In the genomic region with DNA sequence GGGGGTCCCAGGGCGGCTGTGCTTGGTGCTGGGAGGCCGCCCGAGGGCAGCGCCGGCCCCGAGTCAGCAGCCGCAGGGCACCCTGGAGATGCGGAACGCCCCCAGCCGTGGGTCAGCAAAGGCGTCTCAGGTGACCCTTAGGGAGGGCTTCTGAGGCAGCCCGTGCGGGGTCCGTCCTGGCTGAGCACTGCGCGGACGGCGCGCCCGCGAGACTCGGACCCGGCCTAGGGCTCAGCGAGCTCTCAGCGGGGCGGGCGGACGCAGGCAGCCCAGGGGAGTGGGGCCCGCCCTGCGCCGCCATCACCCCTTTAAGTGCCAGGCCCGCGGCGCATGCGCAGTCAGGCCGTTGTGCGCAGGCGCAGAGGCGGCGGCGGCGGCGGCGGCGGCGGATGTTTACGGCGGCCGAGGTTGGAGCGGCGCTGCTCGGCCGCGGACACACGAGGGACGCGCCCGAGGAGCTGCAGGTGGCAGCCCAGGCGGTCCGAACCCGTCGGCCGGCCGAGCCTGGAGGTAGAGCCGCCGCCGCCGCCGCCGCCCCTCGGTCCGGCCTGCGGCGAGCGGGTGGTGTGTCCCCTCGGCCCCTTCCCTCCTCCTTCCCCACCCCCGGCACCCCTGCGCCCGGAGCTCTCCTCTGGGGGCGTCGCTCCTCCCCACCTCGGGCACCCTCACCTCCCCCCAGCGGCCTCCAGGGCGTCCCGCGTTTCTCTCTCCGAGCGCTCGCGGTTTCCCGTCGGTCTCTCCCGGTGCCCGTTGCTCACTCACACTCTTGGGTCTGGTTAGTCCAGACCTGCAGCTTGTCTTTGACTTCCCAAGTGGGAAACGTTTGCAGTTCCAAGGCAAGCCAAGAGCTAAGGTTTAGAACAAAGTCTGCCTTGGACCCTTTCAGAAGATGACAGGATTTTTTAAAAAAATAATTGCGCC, we compare ENCODE assay signal across 1 cellular context.
TF ChIP-seq lines count a peak whose summit lies in the region.

A gene (plus strand): TSS at position 388 of the 921 bp plus-strand sequence. CDS start 4,218 bp downstream, outside the sequence.

TF ChIP-seq in GM12878, 131 proteins besides CTCF, POLR2A, EP300 and RAD21 (continued from another document and continues in another):
- TF ChIP-seq, protein P1, sequence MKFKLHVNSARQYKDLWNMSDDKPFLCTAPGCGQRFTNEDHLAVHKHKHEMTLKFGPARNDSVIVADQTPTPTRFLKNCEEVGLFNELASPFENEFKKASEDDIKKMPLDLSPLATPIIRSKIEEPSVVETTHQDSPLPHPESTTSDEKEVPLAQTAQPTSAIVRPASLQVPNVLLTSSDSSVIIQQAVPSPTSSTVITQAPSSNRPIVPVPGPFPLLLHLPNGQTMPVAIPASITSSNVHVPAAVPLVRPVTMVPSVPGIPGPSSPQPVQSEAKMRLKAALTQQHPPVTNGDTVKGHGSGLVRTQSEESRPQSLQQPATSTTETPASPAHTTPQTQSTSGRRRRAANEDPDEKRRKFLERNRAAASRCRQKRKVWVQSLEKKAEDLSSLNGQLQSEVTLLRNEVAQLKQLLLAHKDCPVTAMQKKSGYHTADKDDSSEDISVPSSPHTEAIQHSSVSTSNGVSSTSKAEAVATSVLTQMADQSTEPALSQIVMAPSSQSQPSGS (IDR thresholded peaks at IDR 0.05; ENCODE audit: low read length): no peak
- TF ChIP-seq RAD51 (IDR thresholded peaks at IDR 0.05) (no peak), SIN3A (IDR thresholded peaks at IDR 0.05; ENCODE audit: low read depth, low read length) (no peak), SMAD5 (IDR thresholded peaks at IDR 0.05; ENCODE audit: low read depth) (no peak), SUZ12 (IDR thresholded peaks at IDR 0.05; ENCODE audit: unreplicated experiment) (no peak), ASH2L (IDR thresholded peaks at IDR 0.05; ENCODE audit: borderline replicate concordance, low read depth) (no peak), IRF4 (IDR thresholded peaks at IDR 0.05; ENCODE audit: low read depth, low read length) (no peak), SMARCA5 (IDR thresholded peaks at IDR 0.05) (no peak; the same call in none of the 2 replicates), RELA (IDR thresholded peaks at IDR 0.05; ENCODE audit: borderline replicate concordance, partially characterized antibody) (peak; percentile 49), STAT3 (IDR thresholded peaks at IDR 0.05; ENCODE audit: low read depth, low read length) (no peak), SRF (IDR thresholded peaks at IDR 0.05; ENCODE audit: low read depth in 2 of 2, low read length in 2 of 2) (no peak), TBL1XR1 (IDR thresholded peaks at IDR 0.05; ENCODE audit: low read depth, low read length) (peak; percentile 47; the same call in 1 of the 2 replicates), ESRRA (IDR thresholded peaks at IDR 0.05; ENCODE audit: low read length) (no peak), FOXK2 (IDR thresholded peaks at IDR 0.05) (peak; percentile 35; the same call in 1 of the 2 replicates), NFIC (IDR thresholded peaks at IDR 0.05; ENCODE audit: low read depth, low read length) (no peak), TAF1 (IDR thresholded peaks at IDR 0.05; ENCODE audit: borderline replicate concordance, low read depth, low read length) (0 out of 2 replicates have a peak, but pooled peaks have one; percentile 9), IKZF1 (conservative IDR thresholded peaks at IDR 0.05) (peak; percentile 99), POU2F2 (IDR thresholded peaks at IDR 0.05; ENCODE audit: borderline replicate concordance, low read depth, low read length) (no peak), NR2C1 (IDR thresholded peaks at IDR 0.05) (0 out of 2 replicates have a peak, but pooled peaks have one; percentile 6), PAX5 (IDR thresholded peaks at IDR 0.05; ENCODE audit: borderline replicate concordance, low read depth, low read length) (no peak), ZNF274 (IDR thresholded peaks at IDR 0.05; ENCODE audit: insufficient read depth, insufficient read length) (no peak), MXI1 (IDR thresholded peaks at IDR 0.05; ENCODE audit: low read depth, low read length) (no peak; the same call in 1 of the 2 replicates), ATF7 (IDR thresholded peaks at IDR 0.05; ENCODE audit: low read depth) (no peak), NRF1 (conservative IDR thresholded peaks at IDR 0.05; ENCODE audit: low read depth, low read length) (peak; percentile 70), ZSCAN29 (IDR thresholded peaks at IDR 0.05) (no peak), ZNF24 (IDR thresholded peaks at IDR 0.05) (no peak), EZH2 (IDR thresholded peaks at IDR 0.05; ENCODE audit: borderline replicate concordance, control insufficient read depth, low read depth, low read length) (no peak), ZZZ3 (IDR thresholded peaks at IDR 0.05; ENCODE audit: control insufficient read depth, insufficient read length, low read depth) (no peak), CREB1 (IDR thresholded peaks at IDR 0.05; ENCODE audit: low read depth) (no peak), SMC3 (IDR thresholded peaks at IDR 0.05; ENCODE audit: borderline replicate concordance, low read length) (no peak), SPI1 (IDR thresholded peaks at IDR 0.05; ENCODE audit: borderline replicate concordance, insufficient read depth, low read depth, low read length) (no peak), CBX3 (IDR thresholded peaks at IDR 0.05; ENCODE audit: borderline replicate concordance, low read depth) (no peak), TCF3 (IDR thresholded peaks at IDR 0.05; ENCODE audit: borderline replicate concordance, insufficient read depth, low read depth, low read length) (0 out of 2 replicates have a peak, but pooled peaks have one; percentile 14), BHLHE40 (IDR thresholded peaks at IDR 0.05; ENCODE audit: borderline replicate concordance in 1 of 2, low read depth in 2 of 2, low read length in 1 of 2) (peak in 1 of 2 experiments; percentile 61; a peak in 2 of 4 replicates), MYC (IDR thresholded peaks at IDR 0.05; ENCODE audit: insufficient read depth, insufficient read length, insufficient replicate concordance, low read length, severe bottlenecking) (no peak), SP1 (IDR thresholded peaks at IDR 0.05; ENCODE audit: low read depth, low read length) (peak; percentile 17)
- TF ChIP-seq, protein P2, sequence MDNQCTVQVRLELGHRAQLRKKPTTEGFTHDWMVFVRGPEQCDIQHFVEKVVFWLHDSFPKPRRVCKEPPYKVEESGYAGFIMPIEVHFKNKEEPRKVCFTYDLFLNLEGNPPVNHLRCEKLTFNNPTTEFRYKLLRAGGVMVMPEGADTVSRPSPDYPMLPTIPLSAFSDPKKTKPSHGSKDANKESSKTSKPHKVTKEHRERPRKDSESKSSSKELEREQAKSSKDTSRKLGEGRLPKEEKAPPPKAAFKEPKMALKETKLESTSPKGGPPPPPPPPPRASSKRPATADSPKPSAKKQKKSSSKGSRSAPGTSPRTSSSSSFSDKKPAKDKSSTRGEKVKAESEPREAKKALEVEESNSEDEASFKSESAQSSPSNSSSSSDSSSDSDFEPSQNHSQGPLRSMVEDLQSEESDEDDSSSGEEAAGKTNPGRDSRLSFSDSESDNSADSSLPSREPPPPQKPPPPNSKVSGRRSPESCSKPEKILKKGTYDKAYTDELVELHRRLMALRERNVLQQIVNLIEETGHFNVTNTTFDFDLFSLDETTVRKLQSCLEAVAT (IDR thresholded peaks at IDR 0.05): no peak
- TF ChIP-seq, protein P3, sequence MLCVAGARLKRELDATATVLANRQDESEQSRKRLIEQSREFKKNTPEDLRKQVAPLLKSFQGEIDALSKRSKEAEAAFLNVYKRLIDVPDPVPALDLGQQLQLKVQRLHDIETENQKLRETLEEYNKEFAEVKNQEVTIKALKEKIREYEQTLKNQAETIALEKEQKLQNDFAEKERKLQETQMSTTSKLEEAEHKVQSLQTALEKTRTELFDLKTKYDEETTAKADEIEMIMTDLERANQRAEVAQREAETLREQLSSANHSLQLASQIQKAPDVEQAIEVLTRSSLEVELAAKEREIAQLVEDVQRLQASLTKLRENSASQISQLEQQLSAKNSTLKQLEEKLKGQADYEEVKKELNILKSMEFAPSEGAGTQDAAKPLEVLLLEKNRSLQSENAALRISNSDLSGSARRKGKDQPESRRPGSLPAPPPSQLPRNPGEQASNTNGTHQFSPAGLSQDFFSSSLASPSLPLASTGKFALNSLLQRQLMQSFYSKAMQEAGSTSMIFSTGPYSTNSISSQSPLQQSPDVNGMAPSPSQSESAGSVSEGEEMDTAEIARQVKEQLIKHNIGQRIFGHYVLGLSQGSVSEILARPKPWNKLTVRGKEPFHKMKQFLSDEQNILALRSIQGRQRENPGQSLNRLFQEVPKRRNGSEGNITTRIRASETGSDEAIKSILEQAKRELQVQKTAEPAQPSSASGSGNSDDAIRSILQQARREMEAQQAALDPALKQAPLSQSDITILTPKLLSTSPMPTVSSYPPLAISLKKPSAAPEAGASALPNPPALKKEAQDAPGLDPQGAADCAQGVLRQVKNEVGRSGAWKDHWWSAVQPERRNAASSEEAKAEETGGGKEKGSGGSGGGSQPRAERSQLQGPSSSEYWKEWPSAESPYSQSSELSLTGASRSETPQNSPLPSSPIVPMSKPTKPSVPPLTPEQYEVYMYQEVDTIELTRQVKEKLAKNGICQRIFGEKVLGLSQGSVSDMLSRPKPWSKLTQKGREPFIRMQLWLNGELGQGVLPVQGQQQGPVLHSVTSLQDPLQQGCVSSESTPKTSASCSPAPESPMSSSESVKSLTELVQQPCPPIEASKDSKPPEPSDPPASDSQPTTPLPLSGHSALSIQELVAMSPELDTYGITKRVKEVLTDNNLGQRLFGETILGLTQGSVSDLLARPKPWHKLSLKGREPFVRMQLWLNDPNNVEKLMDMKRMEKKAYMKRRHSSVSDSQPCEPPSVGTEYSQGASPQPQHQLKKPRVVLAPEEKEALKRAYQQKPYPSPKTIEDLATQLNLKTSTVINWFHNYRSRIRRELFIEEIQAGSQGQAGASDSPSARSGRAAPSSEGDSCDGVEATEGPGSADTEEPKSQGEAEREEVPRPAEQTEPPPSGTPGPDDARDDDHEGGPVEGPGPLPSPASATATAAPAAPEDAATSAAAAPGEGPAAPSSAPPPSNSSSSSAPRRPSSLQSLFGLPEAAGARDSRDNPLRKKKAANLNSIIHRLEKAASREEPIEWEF (IDR thresholded peaks at IDR 0.05; ENCODE audit: insufficient replicate concordance, low read depth, low read length): no peak
- TF ChIP-seq, protein P4, sequence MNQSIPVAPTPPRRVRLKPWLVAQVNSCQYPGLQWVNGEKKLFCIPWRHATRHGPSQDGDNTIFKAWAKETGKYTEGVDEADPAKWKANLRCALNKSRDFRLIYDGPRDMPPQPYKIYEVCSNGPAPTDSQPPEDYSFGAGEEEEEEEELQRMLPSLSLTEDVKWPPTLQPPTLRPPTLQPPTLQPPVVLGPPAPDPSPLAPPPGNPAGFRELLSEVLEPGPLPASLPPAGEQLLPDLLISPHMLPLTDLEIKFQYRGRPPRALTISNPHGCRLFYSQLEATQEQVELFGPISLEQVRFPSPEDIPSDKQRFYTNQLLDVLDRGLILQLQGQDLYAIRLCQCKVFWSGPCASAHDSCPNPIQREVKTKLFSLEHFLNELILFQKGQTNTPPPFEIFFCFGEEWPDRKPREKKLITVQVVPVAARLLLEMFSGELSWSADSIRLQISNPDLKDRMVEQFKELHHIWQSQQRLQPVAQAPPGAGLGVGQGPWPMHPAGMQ (IDR thresholded peaks at IDR 0.05; ENCODE audit: borderline replicate concordance): no peak
- TF ChIP-seq, protein P5, sequence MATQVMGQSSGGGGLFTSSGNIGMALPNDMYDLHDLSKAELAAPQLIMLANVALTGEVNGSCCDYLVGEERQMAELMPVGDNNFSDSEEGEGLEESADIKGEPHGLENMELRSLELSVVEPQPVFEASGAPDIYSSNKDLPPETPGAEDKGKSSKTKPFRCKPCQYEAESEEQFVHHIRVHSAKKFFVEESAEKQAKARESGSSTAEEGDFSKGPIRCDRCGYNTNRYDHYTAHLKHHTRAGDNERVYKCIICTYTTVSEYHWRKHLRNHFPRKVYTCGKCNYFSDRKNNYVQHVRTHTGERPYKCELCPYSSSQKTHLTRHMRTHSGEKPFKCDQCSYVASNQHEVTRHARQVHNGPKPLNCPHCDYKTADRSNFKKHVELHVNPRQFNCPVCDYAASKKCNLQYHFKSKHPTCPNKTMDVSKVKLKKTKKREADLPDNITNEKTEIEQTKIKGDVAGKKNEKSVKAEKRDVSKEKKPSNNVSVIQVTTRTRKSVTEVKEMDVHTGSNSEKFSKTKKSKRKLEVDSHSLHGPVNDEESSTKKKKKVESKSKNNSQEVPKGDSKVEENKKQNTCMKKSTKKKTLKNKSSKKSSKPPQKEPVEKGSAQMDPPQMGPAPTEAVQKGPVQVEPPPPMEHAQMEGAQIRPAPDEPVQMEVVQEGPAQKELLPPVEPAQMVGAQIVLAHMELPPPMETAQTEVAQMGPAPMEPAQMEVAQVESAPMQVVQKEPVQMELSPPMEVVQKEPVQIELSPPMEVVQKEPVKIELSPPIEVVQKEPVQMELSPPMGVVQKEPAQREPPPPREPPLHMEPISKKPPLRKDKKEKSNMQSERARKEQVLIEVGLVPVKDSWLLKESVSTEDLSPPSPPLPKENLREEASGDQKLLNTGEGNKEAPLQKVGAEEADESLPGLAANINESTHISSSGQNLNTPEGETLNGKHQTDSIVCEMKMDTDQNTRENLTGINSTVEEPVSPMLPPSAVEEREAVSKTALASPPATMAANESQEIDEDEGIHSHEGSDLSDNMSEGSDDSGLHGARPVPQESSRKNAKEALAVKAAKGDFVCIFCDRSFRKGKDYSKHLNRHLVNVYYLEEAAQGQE (IDR thresholded peaks at IDR 0.05; ENCODE audit: low read depth, low read length): no peak
- TF ChIP-seq, protein P6, sequence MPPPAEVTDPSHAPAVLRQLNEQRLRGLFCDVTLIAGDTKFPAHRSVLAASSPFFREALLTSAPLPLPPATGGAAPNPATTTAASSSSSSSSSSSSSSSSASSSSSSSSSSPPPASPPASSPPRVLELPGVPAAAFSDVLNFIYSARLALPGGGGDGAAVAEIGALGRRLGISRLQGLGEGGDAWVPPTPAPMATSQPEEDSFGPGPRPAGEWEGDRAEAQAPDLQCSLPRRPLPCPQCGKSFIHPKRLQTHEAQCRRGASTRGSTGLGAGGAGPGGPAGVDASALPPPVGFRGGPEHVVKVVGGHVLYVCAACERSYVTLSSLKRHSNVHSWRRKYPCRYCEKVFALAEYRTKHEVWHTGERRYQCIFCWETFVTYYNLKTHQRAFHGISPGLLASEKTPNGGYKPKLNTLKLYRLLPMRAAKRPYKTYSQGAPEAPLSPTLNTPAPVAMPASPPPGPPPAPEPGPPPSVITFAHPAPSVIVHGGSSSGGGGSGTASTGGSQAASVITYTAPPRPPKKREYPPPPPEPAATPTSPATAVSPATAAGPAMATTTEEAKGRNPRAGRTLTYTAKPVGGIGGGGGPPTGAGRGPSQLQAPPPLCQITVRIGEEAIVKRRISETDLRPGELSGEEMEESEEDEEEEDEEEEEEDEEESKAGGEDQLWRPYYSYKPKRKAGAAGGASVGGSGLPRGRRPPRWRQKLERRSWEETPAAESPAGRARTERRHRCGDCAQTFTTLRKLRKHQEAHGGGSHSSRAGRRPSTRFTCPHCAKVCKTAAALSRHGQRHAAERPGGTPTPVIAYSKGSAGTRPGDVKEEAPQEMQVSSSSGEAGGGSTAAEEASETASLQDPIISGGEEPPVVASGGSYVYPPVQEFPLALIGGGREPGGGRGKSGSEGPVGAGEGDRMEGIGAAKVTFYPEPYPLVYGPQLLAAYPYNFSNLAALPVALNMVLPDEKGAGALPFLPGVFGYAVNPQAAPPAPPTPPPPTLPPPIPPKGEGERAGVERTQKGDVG (CRISPR knock-in tag; IDR thresholded peaks at IDR 0.05): no peak
